3 cellular contexts compared by ENCODE assay signal in genomic region chr20:43350694-43351093, GRCh38.
A peak's percentile ranks its signal among the peaks of the same experiment; 100 is the strongest.
DNase-seq lines count a peak whose midpoint lies in the region; ATAC-seq, FAIRE-seq and TF ChIP-seq lines count a peak whose summit lies in the region.
"Not testable (repeated sequence)": the region's sequence is repeated elsewhere in the genome, so short reads cannot be mapped to it uniquely, and the experiment has no call there.

No MANE protein-coding gene starts in this region.

- H3K36me3 ChIP-seq in HEK293 (ENCODE audit: control insufficient read depth in 2 of 2, insufficient read depth in 1 of 2, low read length in 2 of 2); trophoblast cell (ENCODE audit: control insufficient read depth in 1 of 2, insufficient read depth in 2 of 2, low read length in 2 of 2): not testable (repeated sequence)

- H3K9me3 ChIP-seq in A549; HEK293 (ENCODE audit: control insufficient read depth, insufficient read depth, low read depth, low read length); trophoblast cell (ENCODE audit: insufficient read depth, low read depth, low read length): not testable (repeated sequence)

- H3K23ac ChIP-seq in trophoblast cell (ENCODE audit: low read length), result not testable (repeated sequence)

- not testable (repeated sequence) for H2BK12ac ChIP-seq in trophoblast cell (ENCODE audit: low read length)

- not testable (repeated sequence) for H3K27ac ChIP-seq in A549; HEK293 (ENCODE audit: extremely low read depth, low read depth, low read length); trophoblast cell (ENCODE audit: low read depth, low read length)

- not testable (repeated sequence) for H4K12ac ChIP-seq in trophoblast cell (ENCODE audit: low read depth, low read length)

- TF ChIP-seq EP300 in A549 (IDR thresholded peaks at IDR 0.05), result not testable (repeated sequence)

- H4K8ac ChIP-seq in trophoblast cell (ENCODE audit: low read depth, low read length), result not testable (repeated sequence)

- POLR2A ChIA-PET in A549 (lab: Yijun Ruan, JAX); HEK293 (lab: Yijun Ruan, JAX): not testable (repeated sequence)

- CTCF ChIA-PET in A549 (lab: Yijun Ruan, JAX); HEK293 (lab: Yijun Ruan, JAX): not testable (repeated sequence)

- H2AFZ ChIP-seq in trophoblast cell (ENCODE audit: insufficient read depth, low read length, poor library complexity), result not testable (repeated sequence)

- not testable (repeated sequence) for H3K4ac ChIP-seq in trophoblast cell (ENCODE audit: low read depth, low read length)

- H4K91ac ChIP-seq in trophoblast cell (ENCODE audit: low read depth, low read length), result not testable (repeated sequence)

- H3K27me3 ChIP-seq in trophoblast cell (ENCODE audit: insufficient read depth, low read length), result not testable (repeated sequence)

- H3K18ac ChIP-seq in trophoblast cell (ENCODE audit: low read length), result not testable (repeated sequence)

- not testable (repeated sequence) for H3K4me1 ChIP-seq in A549; HEK293 (ENCODE audit: control insufficient read depth, insufficient read depth, low read length); trophoblast cell (ENCODE audit: control insufficient read depth in 1 of 2, insufficient read depth in 2 of 2, low read length in 2 of 2)

- not testable (repeated sequence) for ATAC-seq in A549

- H3K9ac ChIP-seq in trophoblast cell (ENCODE audit: low read length), result not testable (repeated sequence)

- not testable (repeated sequence) for H2BK120ac ChIP-seq in trophoblast cell (ENCODE audit: insufficient read depth, low read length, poor library complexity)

- not testable (repeated sequence) for H3K4me3 ChIP-seq in A549; HEK293 (ENCODE audit: low read depth, low read length); trophoblast cell (ENCODE audit: low read depth, low read length)

- not testable (repeated sequence) for FAIRE-seq in A549 (lab: Jason Lieb, UNC)

- H3K4me2 ChIP-seq in A549; trophoblast cell (ENCODE audit: low read length): not testable (repeated sequence)

- not testable (repeated sequence) for H2BK5ac ChIP-seq in trophoblast cell (ENCODE audit: low read depth, low read length, poor library complexity)

- not testable (repeated sequence) for H3K79me2 ChIP-seq in trophoblast cell (ENCODE audit: control insufficient read depth, insufficient read depth, low read length, poor library complexity)

- not testable (repeated sequence) for TF ChIP-seq RAD21 in A549 (conservative IDR thresholded peaks at IDR 0.05 in 1 of 2, IDR thresholded peaks at IDR 0.05 in 1 of 2)

- not testable (repeated sequence) for DNase-seq in A549 (ENCODE audit: low read depth in 1 of 2, low spot score in 1 of 2)
- DNase-seq in trophoblast cell, result peak; percentile 15 to 71

- TF ChIP-seq CTCF in A549 (IDR thresholded peaks at IDR 0.05); HEK293 (tag by site-specific recombination; IDR thresholded peaks at IDR 0.05): not testable (repeated sequence)

- H3K14ac ChIP-seq in trophoblast cell (ENCODE audit: low read length), result not testable (repeated sequence)

- 13% methylated on average over 3 of the region's 3 CpGs for WGBS in A549 (ENCODE audit: missing lambda C conversion rate)
- WGBS in trophoblast cell (ENCODE audit: extremely low coverage, insufficient coverage, insufficient read length), result no CpG with 5 or more reads among the region's 3 CpGs

- not testable (repeated sequence) for TF ChIP-seq POLR2A in A549 (IDR thresholded peaks at IDR 0.05; ENCODE audit: low read length)

- H2AK5ac ChIP-seq in trophoblast cell (ENCODE audit: low read length), result not testable (repeated sequence)

- not testable (repeated sequence) for H3K79me1 ChIP-seq in trophoblast cell (ENCODE audit: low read length)

TF ChIP-seq in A549, 52 proteins besides CTCF, POLR2A, EP300 and RAD21:
- TF ChIP-seq ZC3H11A (IDR thresholded peaks at IDR 0.05), result peak; percentile 60
TF ChIP-seq in A549: peak in this region for 1; not testable (repeated sequence) for 51.

TF ChIP-seq in HEK293, 187 proteins besides CTCF, POLR2A, EP300 and RAD21 (continues in another document):
- TF ChIP-seq ZNF292 (tag by site-specific recombination; IDR thresholded peaks at IDR 0.05; ENCODE audit: borderline replicate concordance, low read depth) (0 out of 2 replicates have a peak, but pooled peaks have one; percentile 38), ZNF558 (tag by site-specific recombination; IDR thresholded peaks at IDR 0.05) (0 out of 2 replicates have a peak, but pooled peaks have one; percentile 17), REST (tag by site-specific recombination; IDR thresholded peaks at IDR 0.05) (0 out of 2 replicates have a peak, but pooled peaks have one; percentile 18), ZBTB11 (tag by site-specific recombination; conservative IDR thresholded peaks at IDR 0.05; ENCODE audit: low read depth) (peak; percentile 47; the same call in 1 of the 2 replicates), ZNF560 (tag by site-specific recombination; IDR thresholded peaks at IDR 0.05; ENCODE audit: borderline replicate concordance) (0 out of 2 replicates have a peak, but pooled peaks have one; percentile 33), ZXDB (tag by site-specific recombination; IDR thresholded peaks at IDR 0.05) (0 out of 2 replicates have a peak, but pooled peaks have one; percentile 15), ZNF140 (tag by site-specific recombination; IDR thresholded peaks at IDR 0.05) (peak; percentile 34; the same call in 1 of the 2 replicates), ZNF426 (tag by site-specific recombination; IDR thresholded peaks at IDR 0.05) (peak; percentile 49), ZNF654 (tag by site-specific recombination; IDR thresholded peaks at IDR 0.05; ENCODE audit: low read depth) (peak; percentile 23; the same call in 1 of the 2 replicates), ZNF266 (tag by site-specific recombination; IDR thresholded peaks at IDR 0.05; ENCODE audit: low read depth) (0 out of 2 replicates have a peak, but pooled peaks have one; percentile 43), ZBTB8A (tag by site-specific recombination; IDR thresholded peaks at IDR 0.05) (peak; percentile 36; the same call in 1 of the 2 replicates), ZNF394 (tag by site-specific recombination; IDR thresholded peaks at IDR 0.05; ENCODE audit: borderline replicate concordance) (peak; percentile 77), ZNF623 (tag by site-specific recombination; IDR thresholded peaks at IDR 0.05) (peak; percentile 54; the same call in 1 of the 2 replicates), ZNF664 (tag by site-specific recombination; IDR thresholded peaks at IDR 0.05) (0 out of 2 replicates have a peak, but pooled peaks have one; percentile 24), ZNF555 (tag by site-specific recombination; conservative IDR thresholded peaks at IDR 0.05) (peak; percentile 44)
